Comparison of ENCODE assay signal across 1 cellular context in genomic region chr20:21090738-21091120, GRCh38.
TF ChIP-seq lines count a peak whose summit lies in the region.

No MANE protein-coding gene starts in this region.

TF ChIP-seq in WTC11, 78 proteins besides CTCF, POLR2A, EP300 and RAD21 (continued from another document):
- no peak for TF ChIP-seq AFF4 (CRISPR knock-in tag; IDR thresholded peaks at IDR 0.05; ENCODE audit: borderline replicate concordance)
- TF ChIP-seq ERG (CRISPR knock-in tag; IDR thresholded peaks at IDR 0.05), result no peak
- TF ChIP-seq E2F1 (CRISPR knock-in tag; IDR thresholded peaks at IDR 0.05), result no peak
- TF ChIP-seq ATF1 (CRISPR knock-in tag; IDR thresholded peaks at IDR 0.05), result no peak
- no peak for TF ChIP-seq E2F5 (CRISPR knock-in tag; IDR thresholded peaks at IDR 0.05)
- no peak for TF ChIP-seq ZBTB43 (CRISPR knock-in tag; IDR thresholded peaks at IDR 0.05)
